ENCODE assay signal across 18 cellular contexts in the genomic region with DNA sequence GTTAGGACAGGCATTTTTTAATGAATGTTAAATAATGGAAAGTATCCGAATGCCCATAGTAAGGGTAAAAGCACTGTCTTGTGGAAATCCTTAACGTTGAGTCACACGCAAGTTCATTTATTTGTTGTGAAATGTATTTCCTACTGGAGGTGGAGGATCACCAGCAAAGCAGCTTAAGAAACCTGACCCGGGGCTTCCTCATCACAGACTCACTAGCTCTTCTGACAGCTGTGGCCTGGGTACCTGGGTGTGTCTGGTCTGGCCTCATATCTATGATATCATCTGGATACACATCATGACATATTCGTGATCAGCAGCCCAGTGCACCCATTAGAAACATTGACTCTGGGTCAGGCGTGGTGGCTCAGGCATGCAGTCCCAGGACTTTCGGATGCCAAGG. TPM values are rescaled to one million over a fixed set of nuclear protein-coding genes. Genes with fewer than 3 reads are reported as not detected.
DNase-seq lines count a peak whose midpoint lies in the region; ATAC-seq, FAIRE-seq and TF ChIP-seq lines count a peak whose summit lies in the region.
"Had no signal": no experiment of that assay in that cellular context is flagged by ENCODE, and none has a peak within 500 bp of the region (broad histone marks: within the 10 kb centered on the region; RNA-seq: fewer than 3 reads in every experiment).

No MANE protein-coding gene starts in this region.

- no peak overlapping the region for H3K27ac ChIP-seq in astrocyte (ENCODE audit: low read depth, low read length)
- H3K27ac ChIP-seq in prostate gland: no peak overlapping the region
- H3K27ac ChIP-seq: BLaER1 treated with 17β-estradiol and CSF1 and Interleukin-3, amounts not matched to agents 10 nM and 100 nM had no signal

- peaks cover 26% of the 10 kb centered on the region for H3K27me3 ChIP-seq in astrocyte (ENCODE audit: insufficient read depth, low read length)
- peaks cover 6% of the 10 kb centered on the region for H3K27me3 ChIP-seq in prostate gland (replicated peaks; ENCODE audit: insufficient read depth)
- H3K27me3 ChIP-seq: BLaER1 treated with 17β-estradiol and CSF1 and Interleukin-3, amounts not matched to agents 10 nM and 100 nM had no signal

- H3K4me2 ChIP-seq in astrocyte (ENCODE audit: low read length): no peak overlapping the region
- H3K4me2 ChIP-seq: BLaER1 treated with 17β-estradiol and CSF1 and Interleukin-3, amounts not matched to agents 10 nM and 100 nM had no signal

- 77% methylated on average over 7 of the region's 7 CpGs for WGBS in prostate gland

- H3K36me3 ChIP-seq in astrocyte (ENCODE audit: insufficient read depth, low read length) (no peaks in the 10 kb centered on the region), prostate gland (no peaks in the 10 kb centered on the region)
- H3K36me3 ChIP-seq: BLaER1 treated with 17β-estradiol and CSF1 and Interleukin-3, amounts not matched to agents 10 nM and 100 nM had no signal

- no peak for TF ChIP-seq POLR2A in prostate gland (IDR thresholded peaks at IDR 0.05)

- no peak overlapping the region for H3K9ac ChIP-seq in astrocyte (ENCODE audit: low read length)
- H3K9ac ChIP-seq: BLaER1 treated with 17β-estradiol and CSF1 and Interleukin-3, amounts not matched to agents 10 nM and 100 nM had no signal

- ATAC-seq in HG02642 (IDR thresholded peaks at IDR 0.05; ENCODE audit: poor library complexity, unreplicated experiment): no peak
- no peak for ATAC-seq in stimulated activated naive CD8-positive, alpha-beta T cell treated with anti-CD3 and anti-CD28 coated beads, Interleukin-15, amount 100 ng/mL, for 72 hours
- ATAC-seq: stimulated activated naive B cell treated with anti-CD40 and anti-IgM and Interleukin-4, amounts not matched to agents 10 μg/mL and 1 μg/mL and 100 μg/mL, for 72 hours had no signal

- no peak overlapping the region for H3K4me3 ChIP-seq in astrocyte (ENCODE audit: insufficient read depth, low read depth, low read length)
- no peak overlapping the region for H3K4me3 ChIP-seq in prostate gland
- H3K4me3 ChIP-seq: BLaER1 treated with 17β-estradiol and CSF1 and Interleukin-3, amounts not matched to agents 10 nM and 100 nM had no signal

- H3K4me1 ChIP-seq in astrocyte (ENCODE audit: insufficient read depth, low read length) (no peaks in the 10 kb centered on the region), prostate gland (replicated peaks) (no peaks in the 10 kb centered on the region)

- H4K20me1 ChIP-seq in astrocyte (ENCODE audit: insufficient read depth, low read length): no peaks in the 10 kb centered on the region

- H3K4me3 Mint-ChIP-seq in astrocyte (ENCODE audit: unreplicated experiment): no peak overlapping the region
- H3K4me3 Mint-ChIP-seq in stimulated activated naive CD8-positive, alpha-beta T cell treated with anti-CD3 and anti-CD28 coated beads, Interleukin-15, amount 100 ng/mL, for 72 hours: no peak overlapping the region
- H3K4me3 Mint-ChIP-seq: stimulated activated naive B cell treated with anti-CD40 and anti-IgM and Interleukin-4, amounts not matched to agents 10 μg/mL and 1 μg/mL and 100 μg/mL, for 72 hours had no signal

- no peak for FAIRE-seq in astrocyte (lab: Jason Lieb, UNC)
- FAIRE-seq: islet of Langerhans had no signal

- H3K9me3 Mint-ChIP-seq in astrocyte (ENCODE audit: unreplicated experiment): no peaks in the 10 kb centered on the region
- no peaks in the 10 kb centered on the region for H3K9me3 Mint-ChIP-seq in stimulated activated naive CD8-positive, alpha-beta T cell treated with anti-CD3 and anti-CD28 coated beads, Interleukin-15, amount 100 ng/mL, for 72 hours
- H3K9me3 Mint-ChIP-seq: stimulated activated naive B cell treated with anti-CD40 and anti-IgM and Interleukin-4, amounts not matched to agents 10 μg/mL and 1 μg/mL and 100 μg/mL, for 72 hours had no signal

- H3K9me3 ChIP-seq in astrocyte (ENCODE audit: insufficient read depth, low read depth, low read length) (no peaks in the 10 kb centered on the region), prostate gland (no peaks in the 10 kb centered on the region)
- H3K9me3 ChIP-seq: BLaER1 treated with 17β-estradiol and CSF1 and Interleukin-3, amounts not matched to agents 10 nM and 100 nM had no signal

- H3K27me3 Mint-ChIP-seq in astrocyte (ENCODE audit: low read depth, unreplicated experiment): peaks cover 63% of the 10 kb centered on the region
- H3K27me3 Mint-ChIP-seq in stimulated activated naive CD8-positive, alpha-beta T cell treated with anti-CD3 and anti-CD28 coated beads, Interleukin-15, amount 100 ng/mL, for 72 hours: peaks cover 56% of the 10 kb centered on the region

- DNase-seq in AG08396 (ENCODE audit: low spot score): peak; percentile 72
- peak; percentile 98 for DNase-seq in HPDE6-E6E7 (ENCODE audit: extremely low spot score)
- peak; percentile 78 for DNase-seq in astrocyte (ENCODE audit: low read depth)
- peak; percentile 28 for DNase-seq in islet precursor cell
- DNase-seq in activated T-cell treated with anti-CD3 and anti-CD28 coated beads for 4 hours: no peak
- DNase-seq in prostate gland (ENCODE audit: low spot score): no peak
- no peak for DNase-seq in stimulated activated naive CD8-positive, alpha-beta T cell treated with anti-CD3 and anti-CD28 coated beads, Interleukin-15, amount 100 ng/mL, for 72 hours
- DNase-seq: activated naive CD4-positive, alpha-beta T cell; foreskin melanocyte; NCI-H1436 treated with DMSO at 0.1 percent for 48 hours; NCI-H510A treated with DMSO at 0.1 percent for 48 hours; stimulated activated CD4-positive, alpha-beta T cell treated with anti-CD3 and anti-CD28 coated beads, Interleukin-4, amount 100 ng/mL, for 24 hours; stimulated activated naive B cell treated with anti-CD40 and anti-IgM and Interleukin-4, amounts not matched to agents 10 μg/mL and 1 μg/mL and 100 μg/mL, for 72 hours; T-helper 9 cell had no signal

- intact Hi-C loops in prostate gland (cut with DNase I): no loop called here

- H3K4me1 Mint-ChIP-seq in astrocyte (ENCODE audit: low read depth, unreplicated experiment): no peaks in the 10 kb centered on the region
- no peaks in the 10 kb centered on the region for H3K4me1 Mint-ChIP-seq in stimulated activated naive CD8-positive, alpha-beta T cell treated with anti-CD3 and anti-CD28 coated beads, Interleukin-15, amount 100 ng/mL, for 72 hours

- H2AFZ ChIP-seq in astrocyte (ENCODE audit: low read depth, low read length): no peak overlapping the region

- no peaks in the 10 kb centered on the region for H3K36me3 Mint-ChIP-seq in astrocyte (ENCODE audit: low read depth, unreplicated experiment)
- H3K36me3 Mint-ChIP-seq: stimulated activated naive B cell treated with anti-CD40 and anti-IgM and Interleukin-4, amounts not matched to agents 10 μg/mL and 1 μg/mL and 100 μg/mL, for 72 hours had no signal

- H3K27ac Mint-ChIP-seq in astrocyte (ENCODE audit: unreplicated experiment): no peak overlapping the region
- no peak overlapping the region for H3K27ac Mint-ChIP-seq in stimulated activated naive CD8-positive, alpha-beta T cell treated with anti-CD3 and anti-CD28 coated beads, Interleukin-15, amount 100 ng/mL, for 72 hours
- H3K27ac Mint-ChIP-seq: stimulated activated naive B cell treated with anti-CD40 and anti-IgM and Interleukin-4, amounts not matched to agents 10 μg/mL and 1 μg/mL and 100 μg/mL, for 72 hours had no signal

- TF ChIP-seq CTCF in astrocyte (IDR thresholded peaks at IDR 0.05; ENCODE audit: insufficient read depth, low read depth, low read length): no peak
- TF ChIP-seq CTCF in prostate gland (IDR thresholded peaks at IDR 0.05): no peak

- no peaks in the 10 kb centered on the region for H3K79me2 ChIP-seq in astrocyte (ENCODE audit: insufficient read depth, low read length)

RNA-seq across cellular contexts. Expression of gene DRGX, which starts 8.9 kb away (rescaled TPM):
- total RNA-seq in astrocyte: not detected in 2 replicates
- total RNA-seq in prostate gland: not detected
- total RNA-seq: activated CD8-positive, alpha-beta memory T cell treated with anti-CD3 and anti-CD28 coated beads for 36 hours had no signal

Comparison
In these comparisons a context has a peak if more than half of its experiments do, and no peak if none do; other contexts are left out.
1. DNase-seq: peak in AG08396 (single experiment), HPDE6-E6E7 (single experiment), astrocyte (single experiment) and islet precursor cell (single experiment); none in activated T-cell treated with anti-CD3 and anti-CD28 coated beads for 4 hours (single experiment), prostate gland (single experiment) and stimulated activated naive CD8-positive, alpha-beta T cell treated with anti-CD3 and anti-CD28 coated beads, Interleukin-15, amount 100 ng/mL, for 72 hours (0 of 2).